ENCODE assay signal across 19 cellular contexts in genomic region chr12:64840949-64841717, GRCh38.
"Had no signal": no experiment of that assay in that cellular context is flagged by ENCODE, and none has a peak within 500 bp of the region (broad histone marks: within the 10 kb centered on the region; RNA-seq: fewer than 3 reads in every experiment).

No MANE protein-coding gene starts in this region.

- H3K4me3 ChIP-seq: gastroesophageal sphincter, heart right ventricle, spleen, thoracic aorta, upper lobe of right lung had no signal

- ATAC-seq: activated CD4-positive, CD25-positive, alpha-beta regulatory T cell treated with anti-CD3 and anti-CD28 coated beads, Interleukin-2, amount 50 U/mL, for 24 hours; activated CD8-positive, alpha-beta T cell treated with anti-CD3 and anti-CD28 coated beads, Interleukin-2, amount 10 ng/mL, durations not matched to agents 7 days and 5 days; gastroesophageal sphincter; heart right ventricle; sciatic nerve; stimulated activated memory B cell treated with anti-CD40 and anti-IgM and Interleukin-4, amounts not matched to agents 10 μg/mL and 1 μg/mL and 100 μg/mL, for 72 hours; upper lobe of right lung had no signal

- H3K9me3 ChIP-seq: gastroesophageal sphincter, heart right ventricle, neutrophil, spleen, thoracic aorta, upper lobe of right lung had no signal

- H3K27ac ChIP-seq: gastroesophageal sphincter, heart right ventricle, neutrophil, spleen, thoracic aorta, upper lobe of right lung had no signal

- H3K27me3 ChIP-seq: gastroesophageal sphincter, heart right ventricle, spleen, upper lobe of right lung had no signal

- DNase-seq: activated CD4-positive, alpha-beta T cell treated with anti-CD3 and anti-CD28 coated beads, Interleukin-2, amount 10 ng/mL, durations not matched to agents 7 days and 5 days; activated CD8-positive, alpha-beta T cell treated with anti-CD3 and anti-CD28 coated beads, Interleukin-2, amount 10 ng/mL, durations not matched to agents 7 days and 5 days; activated naive CD4-positive, alpha-beta T cell treated with Interleukin-2 at 50 U/mL for 16 hours; activated naive CD8-positive, alpha-beta T cell treated with anti-CD3 and anti-CD28 coated beads, Interleukin-2, amount 10 ng/mL, durations not matched to agents 7 days and 5 days; activated T-cell treated with anti-CD3 and anti-CD28 coated beads, Interleukin-2, amount 50 U/mL, for 24 hours; central memory CD4-positive, alpha-beta T cell; heart right ventricle; immature natural killer cell; kidney glomerular epithelial cell; spleen; stimulated activated CD4-positive, alpha-beta T cell treated with anti-CD3 and anti-CD28 coated beads, Interleukin-4, amount 100 ng/mL, for 4 hours; upper lobe of right lung had no signal

- H3K36me3 ChIP-seq: neutrophil, thoracic aorta had no signal

- H3K4me1 ChIP-seq: gastroesophageal sphincter, heart right ventricle, spleen, upper lobe of right lung had no signal

- FAIRE-seq: endometrium had no signal
